24 cellular contexts compared by ENCODE assay signal in genomic region chr20:52746190-52746589, GRCh38.
A peak's percentile ranks its signal among the peaks of the same experiment; 100 is the strongest.
DNase-seq lines count a peak whose midpoint lies in the region; ATAC-seq, FAIRE-seq and TF ChIP-seq lines count a peak whose summit lies in the region.
"Had no signal": no experiment of that assay in that cellular context is flagged by ENCODE, and none has a peak within 500 bp of the region (broad histone marks: within the 10 kb centered on the region; RNA-seq: fewer than 3 reads in every experiment).

No MANE protein-coding gene starts in this region.

- TF ChIP-seq POLR2A in GM18505 (IDR thresholded peaks at IDR 0.05; ENCODE audit: borderline replicate concordance, extremely low read depth, insufficient read depth, insufficient read length) (no peak), adrenal gland (IDR thresholded peaks at IDR 0.05) (no peak)

- DNase-seq in NCI-H2107 (lab: John Stamatoyannopoulos, UW) = peak; percentile 11
- no peak for DNase-seq in NCI-H2107 treated with DMSO at 0.1 percent for 48 hours (lab: John Stamatoyannopoulos, UW; ENCODE audit: unreplicated experiment)
- peak; percentile 78 to 82 for DNase-seq in NCI-H524 (lab: John Stamatoyannopoulos, UW)
- peak; percentile 13 for DNase-seq in fibroblast of pulmonary artery (ENCODE audit: low read depth)
- no peak for DNase-seq in urothelium cell line (ENCODE audit: low spot score)
- no peak for DNase-seq in adrenal gland
- DNase-seq in HTR-8/SVneo (ENCODE audit: insufficient read length, low spot score) = no peak
- DNase-seq: activated CD4-positive, alpha-beta memory T cell treated with anti-CD3 and anti-CD28 coated beads, Interleukin-2, amount 10 ng/mL, durations not matched to agents 7 days and 5 days; activated CD4-positive, CD25-positive, alpha-beta regulatory T cell treated with anti-CD3 and anti-CD28 coated beads, Interleukin-2, amount 50 U/mL, for 72 hours; aorta; foreskin melanocyte; left ventricle myocardium inferior; midbrain; naive thymus-derived CD8-positive, alpha-beta T cell; NCI-H1105 treated with DMSO at 0.1 percent for 48 hours; NCI-H2081 treated with DMSO at 0.1 percent for 48 hours; NCI-H526; stimulated activated naive CD8-positive, alpha-beta T cell treated with anti-CD3 and anti-CD28 coated beads, Interleukin-15, amount 100 ng/mL, for 72 hours; T-helper 1 cell had no signal

- H3K27ac ChIP-seq in adrenal gland = no peak overlapping the region
- H3K27ac ChIP-seq: esophagus muscularis mucosa, left ventricle myocardium inferior, vagina had no signal

- peaks cover 0 to 10% of the 10 kb centered on the region in 2 donors for H3K4me1 ChIP-seq in adrenal gland (replicated peaks in 1 of 2)
- H3K4me1 ChIP-seq: esophagus muscularis mucosa, HAP-1, left ventricle myocardium inferior, vagina had no signal

- FAIRE-seq in urothelium cell line (lab: Jason Lieb, UNC) (peak; percentile 9), HTR-8/SVneo (lab: Jason Lieb, UNC) (no peak)
- FAIRE-seq: RCC 7860 had no signal

- intact Hi-C loops in adrenal gland (cut with DNase I) = no loop called here

- TF ChIP-seq CTCF in fibroblast of pulmonary artery (IDR thresholded peaks at IDR 0.05; ENCODE audit: low read length, missing control alignments) (no peak), adrenal gland (IDR thresholded peaks at IDR 0.05) (no peak)

- 80 to 91% (median 86%) methylated on average over 6 of the region's 6 CpGs for WGBS in adrenal gland, 4 donors

- H3K36me3 ChIP-seq in adrenal gland (replicated peaks in 1 of 2) = no peaks in the 10 kb centered on the region
- H3K36me3 ChIP-seq: esophagus muscularis mucosa, HAP-1, left ventricle myocardium inferior, vagina had no signal

- no peak overlapping the region for H3K4me3 ChIP-seq in fibroblast of pulmonary artery (replicated peaks; ENCODE audit: low read depth, low read length)
- no peak overlapping the region for H3K4me3 ChIP-seq in adrenal gland
- H3K4me3 ChIP-seq: esophagus muscularis mucosa, HAP-1, left ventricle myocardium inferior, vagina had no signal

- no peaks in the 10 kb centered on the region for H3K27me3 ChIP-seq in adrenal gland
- H3K27me3 ChIP-seq: esophagus muscularis mucosa, vagina had no signal

- no peak for ATAC-seq in GM18505 (IDR thresholded peaks at IDR 0.05; ENCODE audit: unreplicated experiment)
- ATAC-seq: naive thymus-derived CD8-positive, alpha-beta T cell; stimulated activated naive CD8-positive, alpha-beta T cell treated with anti-CD3 and anti-CD28 coated beads, Interleukin-15, amount 100 ng/mL, for 72 hours had no signal

- no peaks in the 10 kb centered on the region for H3K9me3 ChIP-seq in adrenal gland (replicated peaks in 1 of 3)
- H3K9me3 ChIP-seq: esophagus muscularis mucosa, HAP-1, left ventricle myocardium inferior, vagina had no signal

Comparison
In these comparisons a context has a peak if more than half of its experiments do, and no peak if none do; other contexts are left out.
1. DNase-seq: peak in NCI-H2107 (single experiment), NCI-H524 (2 of 2) and fibroblast of pulmonary artery (single experiment); none in NCI-H2107 treated with DMSO at 0.1 percent for 48 hours (single experiment), urothelium cell line (single experiment), adrenal gland (0 of 7) and HTR-8/SVneo (single experiment).